2 cellular contexts compared by ENCODE assay signal in genomic region chr10:28633750-28634149, GRCh38.
TF ChIP-seq lines count a peak whose summit lies in the region.

No MANE protein-coding gene starts in this region.

TF ChIP-seq in A549, 52 proteins besides CTCF, POLR2A, EP300 and RAD21:
- no peak for TF ChIP-seq EHMT2 (IDR thresholded peaks at IDR 0.05; ENCODE audit: low read depth)
- TF ChIP-seq HDAC2 (IDR thresholded peaks at IDR 0.05) = no peak
- no peak for TF ChIP-seq ZC3H11A (IDR thresholded peaks at IDR 0.05)
- TF ChIP-seq RCOR1 (IDR thresholded peaks at IDR 0.05; ENCODE audit: low read depth, low read length) = no peak
- TF ChIP-seq HMGXB4 (CRISPR knock-in tag; IDR thresholded peaks at IDR 0.05; ENCODE audit: borderline replicate concordance) = no peak
- TF ChIP-seq JUN (IDR thresholded peaks at IDR 0.05) = no peak
- TF ChIP-seq SMC3 (IDR thresholded peaks at IDR 0.05) = no peak
- no peak for TF ChIP-seq HEYL (CRISPR knock-in tag; IDR thresholded peaks at IDR 0.05)
- TF ChIP-seq FOXS1 (CRISPR knock-in tag; IDR thresholded peaks at IDR 0.05) = no peak
- TF ChIP-seq KDM1A (IDR thresholded peaks at IDR 0.05; ENCODE audit: low read depth) = no peak
- TF ChIP-seq FOSB (CRISPR knock-in tag; IDR thresholded peaks at IDR 0.05) = no peak
- no peak for TF ChIP-seq HOXB13 (CRISPR knock-in tag; IDR thresholded peaks at IDR 0.05; ENCODE audit: low read depth)
- no peak for TF ChIP-seq RARB (CRISPR knock-in tag; IDR thresholded peaks at IDR 0.05)
- no peak for TF ChIP-seq KDM5A (IDR thresholded peaks at IDR 0.05)
- no peak for TF ChIP-seq HOXA7 (CRISPR knock-in tag; IDR thresholded peaks at IDR 0.05)
- no peak for TF ChIP-seq MAZ (IDR thresholded peaks at IDR 0.05; ENCODE audit: borderline replicate concordance, low read depth, low read length)
- no peak for TF ChIP-seq CBX8 (IDR thresholded peaks at IDR 0.05)
- no peak for TF ChIP-seq ZNF302 (CRISPR knock-in tag; IDR thresholded peaks at IDR 0.05)

TF ChIP-seq in endothelial cell of umbilical vein, 7 proteins besides CTCF, POLR2A, EP300 and RAD21:
- no peak for TF ChIP-seq MYC (IDR thresholded peaks at IDR 0.05; ENCODE audit: low read depth, low read length)
- no peak for TF ChIP-seq FOS (IDR thresholded peaks at IDR 0.05; ENCODE audit: borderline replicate concordance, insufficient read depth, low read length)
- TF ChIP-seq EZH2 (IDR thresholded peaks at IDR 0.05; ENCODE audit: borderline replicate concordance, low read depth, low read length, severe bottlenecking) = no peak
- no peak for TF ChIP-seq POLR2AphosphoS5 (IDR thresholded peaks at IDR 0.05; ENCODE audit: insufficient read depth, low read depth, low read length)
- no peak for TF ChIP-seq GATA2 (IDR thresholded peaks at IDR 0.05; ENCODE audit: insufficient read depth, insufficient read length, low read depth, low read length)
